Comparison of ENCODE assay signal across 8 cellular contexts in the genomic region with DNA sequence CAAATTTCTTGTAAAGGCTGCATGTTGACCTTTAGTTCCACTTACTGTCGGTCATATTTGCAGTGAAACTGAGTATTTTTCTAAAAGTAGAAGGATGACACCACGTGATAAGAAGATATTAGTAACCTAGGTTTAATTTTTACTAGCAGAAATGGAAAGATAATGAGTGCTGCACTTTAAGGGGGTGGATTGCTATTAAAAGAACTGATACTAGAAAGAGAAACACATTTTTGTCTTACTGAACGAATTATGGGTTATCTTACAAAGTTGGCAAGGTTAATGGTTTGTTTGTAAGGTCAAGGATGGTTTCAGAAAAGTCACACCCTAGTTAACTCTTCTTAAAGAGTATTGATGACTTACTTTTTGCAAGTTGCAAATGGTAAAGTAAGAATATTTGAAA. TPM values are rescaled to one million over a fixed set of nuclear protein-coding genes. Genes with fewer than 3 reads are reported as not detected.
DNase-seq lines count a peak whose midpoint lies in the region; ATAC-seq, FAIRE-seq and TF ChIP-seq lines count a peak whose summit lies in the region.

No MANE protein-coding gene starts in this region.

- intact Hi-C loops in HepG2 (cut with micrococcal nuclease; ENCODE audit: unreplicated experiment) = no loop called here
- intact Hi-C loops in right lobe of liver (cut with DNase I) = no loop called here
- intact Hi-C loops in Panc1 (cut with micrococcal nuclease; ENCODE audit: unreplicated experiment) = no loop called here
- intact Hi-C loops in tibial artery (cut with DNase I; ENCODE audit: low total_unique reads) = no loop called here

- no peak overlapping the region for H3K9ac ChIP-seq in HepG2 (ENCODE audit: insufficient read depth, low read depth, low read length)

- no peaks in the 10 kb centered on the region for H3K36me3 ChIP-seq in HepG2 (replicated peaks in 1 of 2; ENCODE audit: control insufficient read depth in 1 of 2, insufficient read depth in 2 of 2, low read length in 2 of 2)
- H3K36me3 ChIP-seq in right lobe of liver = no peaks in the 10 kb centered on the region
- no peaks in the 10 kb centered on the region; the same call in 1 of the 2 replicates for H3K36me3 ChIP-seq in Panc1 (ENCODE audit: control insufficient read depth, insufficient read depth, low read length)
- H3K36me3 ChIP-seq in tibial nerve = no peaks in the 10 kb centered on the region
- H3K36me3 ChIP-seq in tibial artery = no peaks in the 10 kb centered on the region

- POLR2A ChIA-PET in HepG2 (lab: Yijun Ruan, JAX) (no interaction called here), Panc1 (lab: Charles Lee) (no interaction called here)

- no peak overlapping the region for H2AFZ ChIP-seq in HepG2 (ENCODE audit: low read length)

- no peak for TF ChIP-seq POLR2A in HepG2 (IDR thresholded peaks at IDR 0.05; ENCODE audit: insufficient read depth in 1 of 2, low read depth in 2 of 2, low read length in 2 of 2)
- TF ChIP-seq POLR2A in right lobe of liver (IDR thresholded peaks at IDR 0.05) = no peak
- TF ChIP-seq POLR2A in tibial nerve (IDR thresholded peaks at IDR 0.05) = no peak

- BruUV-seq in HepG2 (replicated peaks; lab: Mats Ljungman, UMichigan) (no TSS peak), Panc1 (replicated peaks; lab: Mats Ljungman, UMichigan) (TSS peak; percentile 69)

- H3K9me3 ChIP-seq in HepG2 (ENCODE audit: low read length) (no peaks in the 10 kb centered on the region), right lobe of liver (no peaks in the 10 kb centered on the region), Panc1 (ENCODE audit: control insufficient read depth, insufficient read depth, low read depth, low read length) (no peaks in the 10 kb centered on the region), tibial nerve (no peaks in the 10 kb centered on the region), tibial artery (no peaks in the 10 kb centered on the region)

- in situ Hi-C loops in HepG2 (cut with HindIII; ENCODE audit: extremely low pct_ligation_motif_present, low pct_unique_long_range_greater_than_20kb) (no loop called here), Panc1 (cut with HindIII; ENCODE audit: low pct_unique_long_range_greater_than_20kb, low sequenced_read_pairs) (no loop called here)

- no peak overlapping the region for H3K4me3 ChIP-seq in HepG2 (replicated peaks in 1 of 3; ENCODE audit: insufficient read depth in 1 of 3, low read depth in 2 of 3, low read length in 3 of 3)
- H3K4me3 ChIP-seq in right lobe of liver = no peak overlapping the region
- H3K4me3 ChIP-seq in Panc1 (ENCODE audit: low read depth in 2 of 2, low read length in 2 of 2) = no peak overlapping the region; a peak in 1 of 4 replicates
- peak overlapping the region in 2 of 4 donors; percentile 79 to 91 for H3K4me3 ChIP-seq in tibial nerve
- peak overlapping the region in 1 of 2 donors; percentile 90 for H3K4me3 ChIP-seq in tibial artery

- 34% methylated on average over 3 of the region's 3 CpGs for WGBS in HepG2 (ENCODE audit: low lambda C conversion rate)
- WGBS in right lobe of liver (ENCODE audit: insufficient coverage, low coverage, low lambda C conversion rate, missing lambda C conversion rate) = 22% methylated on average over 3 of the region's 3 CpGs
- 30 to 38% methylated on average over 3 of the region's 3 CpGs for WGBS in tibial nerve, 2 donors

- H3K4me1 ChIP-seq in HepG2 (ENCODE audit: insufficient read depth, low read length) (peaks cover 31% of the 10 kb centered on the region), right lobe of liver (peaks cover 0 to 3% (median 0%) of the 10 kb centered on the region in 4 donors), Panc1 (ENCODE audit: control insufficient read depth, insufficient read depth, low read length) (peaks cover 25% of the 10 kb centered on the region), tibial nerve (peaks cover 0 to 62% (median 13%) of the 10 kb centered on the region in 4 donors), tibial artery (peaks cover 0 to 23% (median 10%) of the 10 kb centered on the region in 4 donors)

- no peak for TF ChIP-seq RAD21 in HepG2 (CRISPR knock-in tag; IDR thresholded peaks at IDR 0.05)

- peak overlapping the region; percentile 95; the same call in 1 of the 2 replicates for H3K4me2 ChIP-seq in HepG2 (ENCODE audit: low read depth, low read length)

- H3K79me2 ChIP-seq in HepG2 (ENCODE audit: insufficient read depth, low read length) = peaks cover 12% of the 10 kb centered on the region

- TF ChIP-seq CTCF in HepG2 (CRISPR knock-in tag; IDR thresholded peaks at IDR 0.05) (no peak), right lobe of liver (IDR thresholded peaks at IDR 0.05) (no peak), Panc1 (IDR thresholded peaks at IDR 0.05) (no peak), tibial nerve (IDR thresholded peaks at IDR 0.05) (no peak), tibial artery (IDR thresholded peaks at IDR 0.05) (no peak)

- no peak for FAIRE-seq in HepG2 (lab: Jason Lieb, UNC)

- CTCF ChIA-PET in HepG2 (lab: Yijun Ruan, JAX; ENCODE audit: low intra/inter-chr PET ratio, low total read pairs) (no interaction called here), Panc1 (lab: Charles Lee) (no interaction called here)

- ATAC-seq in HepG2 (no peak), right lobe of liver (no peak), HG02759 (IDR thresholded peaks at IDR 0.05; ENCODE audit: unreplicated experiment) (peak; percentile 13), Panc1 (no peak)

- no peaks in the 10 kb centered on the region for H4K20me1 ChIP-seq in HepG2 (ENCODE audit: insufficient read depth, low read length)

- H3K27ac ChIP-seq in HepG2 (ENCODE audit: extremely low read length, insufficient read depth, low read length) (no peak overlapping the region), right lobe of liver (no peak overlapping the region), Panc1 (ENCODE audit: low read length) (no peak overlapping the region), tibial nerve (peak overlapping the region in 3 of 4 donors; percentile 4 to 92 (median 64)), tibial artery (no peak overlapping the region)

- DNase-seq in HepG2 (ENCODE audit: low spot score) (no peak), right lobe of liver (no peak), Panc1 (ENCODE audit: low read depth, low spot score) (no peak), tibial nerve (ENCODE audit: low spot score in 2 of 2) (no peak), epidermal melanocyte (ENCODE audit: insufficient read length, low spot score) (no peak), tibial artery (no peak)
- no peak for DNase-seq in effector CD8-positive, alpha-beta T cell (lab: John Stamatoyannopoulos, UW)

- H3K27me3 ChIP-seq in HepG2 (ENCODE audit: control insufficient read depth in 1 of 2, insufficient read depth in 2 of 2, low read length in 2 of 2) = no peaks in the 10 kb centered on the region
- H3K27me3 ChIP-seq in right lobe of liver = no peaks in the 10 kb centered on the region
- H3K27me3 ChIP-seq in Panc1 (ENCODE audit: control insufficient read depth, insufficient read depth, low read length) = no peaks in the 10 kb centered on the region
- no peaks in the 10 kb centered on the region for H3K27me3 ChIP-seq in tibial nerve
- H3K27me3 ChIP-seq in tibial artery = no peaks in the 10 kb centered on the region

- TF ChIP-seq EP300 in HepG2 (IDR thresholded peaks at IDR 0.05; ENCODE audit: low read depth in 2 of 2, low read length in 2 of 2) = no peak
- no peak for TF ChIP-seq EP300 in HepG2 (CRISPR knock-in tag; IDR thresholded peaks at IDR 0.05; ENCODE audit: borderline replicate concordance)
- TF ChIP-seq EP300 in tibial nerve (IDR thresholded peaks at IDR 0.05) = no peak

TF ChIP-seq in HepG2, 621 proteins besides CTCF, POLR2A, EP300 and RAD21 (continues in another document):
- no peak for TF ChIP-seq ZNF713 (CRISPR knock-in tag; IDR thresholded peaks at IDR 0.05)
- TF ChIP-seq ZNF432 (CRISPR knock-in tag; IDR thresholded peaks at IDR 0.05; ENCODE audit: borderline replicate concordance) = no peak
- TF ChIP-seq, protein P1, sequence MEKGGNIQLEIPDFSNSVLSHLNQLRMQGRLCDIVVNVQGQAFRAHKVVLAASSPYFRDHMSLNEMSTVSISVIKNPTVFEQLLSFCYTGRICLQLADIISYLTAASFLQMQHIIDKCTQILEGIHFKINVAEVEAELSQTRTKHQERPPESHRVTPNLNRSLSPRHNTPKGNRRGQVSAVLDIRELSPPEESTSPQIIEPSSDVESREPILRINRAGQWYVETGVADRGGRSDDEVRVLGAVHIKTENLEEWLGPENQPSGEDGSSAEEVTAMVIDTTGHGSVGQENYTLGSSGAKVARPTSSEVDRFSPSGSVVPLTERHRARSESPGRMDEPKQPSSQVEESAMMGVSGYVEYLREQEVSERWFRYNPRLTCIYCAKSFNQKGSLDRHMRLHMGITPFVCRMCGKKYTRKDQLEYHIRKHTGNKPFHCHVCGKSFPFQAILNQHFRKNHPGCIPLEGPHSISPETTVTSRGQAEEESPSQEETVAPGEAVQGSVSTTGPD (CRISPR knock-in tag; IDR thresholded peaks at IDR 0.05) = no peak
- TF ChIP-seq U2AF1 (optimal IDR thresholded peaks at IDR 0.05; ENCODE audit: low read depth, low read length) = no peak
- TF ChIP-seq ZNF777 (CRISPR knock-in tag; IDR thresholded peaks at IDR 0.05) = no peak

RNA-seq across cellular contexts. Expression of gene MACIR, which starts 2.4 kb away (rescaled TPM):
- 4.4 and 5.5 TPM in 2 replicates for total RNA-seq in HepG2 (2016; rRNA removed; fragmentation: Illumina TruSeq; extraction: Trizol)
- total RNA-seq in HepG2 (2016; cell fraction: cytosol; rRNA removed; fragmentation: Illumina TruSeq; extraction: Trizol; ENCODE audit: low read depth) = 1.5 and 1.7 TPM in 2 replicates
- 4.0 and 5.9 TPM in 2 replicates for total RNA-seq in HepG2 (2016; cell fraction: insoluble cytoplasmic fraction; rRNA removed; fragmentation: Illumina TruSeq; extraction: Trizol)
- total RNA-seq in HepG2 (2016; cell fraction: membrane; rRNA removed; fragmentation: Illumina TruSeq; extraction: Trizol) = 4.6 and 4.8 TPM in 2 replicates
- 2.2 and 2.6 TPM in 2 replicates for total RNA-seq in HepG2 (2016; cell fraction: nucleus; rRNA removed; fragmentation: Illumina TruSeq; extraction: Trizol)
- 2.2 and 2.4 TPM in 2 replicates for polyA plus RNA-seq in HepG2 (2011; rRNA removed)
- polyA plus RNA-seq in HepG2 (2011; cell fraction: cytosol; rRNA removed) = 1.3 TPM in 2 replicates
- polyA plus RNA-seq in HepG2 (2011; cell fraction: nucleus; rRNA removed) = 1.0 and 1.5 TPM in 2 replicates
- 1.9 and 2.3 TPM in 2 replicates for polyA plus RNA-seq in HepG2 (2012)
- polyA plus RNA-seq in HepG2 (2016; cell fraction: cytosol; fragmentation: Illumina TruSeq; extraction: Trizol; ENCODE audit: low read depth) = 1.0 and 1.7 TPM in 2 replicates
- polyA plus RNA-seq in HepG2 (2016; cell fraction: insoluble cytoplasmic fraction; fragmentation: Illumina TruSeq; extraction: Trizol; ENCODE audit: low read depth) = 4.9 and 5.7 TPM in 2 replicates
- polyA plus RNA-seq in HepG2 (2016; cell fraction: membrane; fragmentation: Illumina TruSeq; extraction: Trizol; ENCODE audit: low read depth) = 2.4 and 2.9 TPM in 2 replicates
- polyA plus RNA-seq in HepG2 (2016; cell fraction: nucleus; fragmentation: Illumina TruSeq; extraction: Trizol; ENCODE audit: insufficient read depth, low read depth) = 4.8 and 6.3 TPM in 2 replicates
- polyA minus RNA-seq in HepG2 (2011; rRNA and poly(A)+ RNA removed; ENCODE audit: low replicate concordance) = 2.1 and 22.8 TPM in 2 replicates
- polyA minus RNA-seq in HepG2 (2011; cell fraction: cytosol; rRNA and poly(A)+ RNA removed) = 1.2 and 2.0 TPM in 2 replicates
- 1.8 and 2.7 TPM in 2 replicates for polyA minus RNA-seq in HepG2 (2011; cell fraction: nucleus; rRNA and poly(A)+ RNA removed)
- 1 to 10 TPM in 2 of 6 experiments, under 1 TPM in 4; 0.37 to 1.9 (median 0.75) TPM for total RNA-seq in right lobe of liver
- 11.0 TPM for total RNA-seq in Panc1 (2021; ENCODE audit: unreplicated experiment)
- polyA plus RNA-seq in Panc1 (2012; ENCODE audit: insufficient read length) = 6.8 TPM
- 10 to 100 TPM; 12.7 to 24.1 (median 17.1) TPM for total RNA-seq in tibial nerve

Comparison
In these comparisons a context has a peak if more than half of its experiments do, and no peak if none do; other contexts are left out.
1. H3K27ac ChIP-seq: peak in tibial nerve (3 of 4); none in HepG2 (single experiment), right lobe of liver (0 of 3), Panc1 (single experiment) and tibial artery (0 of 2).